In genomic region chr3:52062499-52062898, GRCh38 we compare ENCODE assay signal across 9 cellular contexts. TPM values are rescaled to one million over a fixed set of nuclear protein-coding genes. Genes with fewer than 3 reads are reported as not detected.
DNase-seq lines count a peak whose midpoint lies in the region; ATAC-seq and TF ChIP-seq lines count a peak whose summit lies in the region.
"Had no signal": no experiment of that assay in that cellular context is flagged by ENCODE, and none has a peak within 500 bp of the region (broad histone marks: within the 10 kb centered on the region; RNA-seq: fewer than 3 reads in every experiment).

No MANE protein-coding gene starts in this region.

- CTCF ChIA-PET in Panc1 (lab: Charles Lee) = no interaction called here

- no peak for TF ChIP-seq CTCF in Panc1 (IDR thresholded peaks at IDR 0.05)
- TF ChIP-seq CTCF in fibroblast of mammary gland (conservative IDR thresholded peaks at IDR 0.05; ENCODE audit: control insufficient read depth, insufficient read depth, low read depth, low read length) = no peak

- no peaks in the 10 kb centered on the region; the same call in 1 of the 2 replicates for H3K4me1 ChIP-seq in Panc1 (ENCODE audit: control insufficient read depth, insufficient read depth, low read length)

- POLR2A ChIA-PET in Panc1 (lab: Charles Lee) = no interaction called here

- ATAC-seq in GM19438 (IDR thresholded peaks at IDR 0.05; ENCODE audit: low read depth, unreplicated experiment) (peak; percentile 44), Panc1 (peak; percentile 67; the same call in 1 of the 2 replicates), GM19324 (IDR thresholded peaks at IDR 0.05; ENCODE audit: low FRiP score, unreplicated experiment) (no peak)

- intact Hi-C loops in Panc1 (cut with micrococcal nuclease; ENCODE audit: unreplicated experiment) = no loop called here

- BruUV-seq in Panc1 (replicated peaks; lab: Mats Ljungman, UMichigan) = no TSS peak

- no peaks in the 10 kb centered on the region for H3K36me3 ChIP-seq in Panc1 (ENCODE audit: control insufficient read depth, insufficient read depth, low read length)

- no peaks in the 10 kb centered on the region for H3K27me3 ChIP-seq in Panc1 (ENCODE audit: control insufficient read depth, insufficient read depth, low read length)

- H3K9me3 ChIP-seq in Panc1 (ENCODE audit: control insufficient read depth, insufficient read depth, low read depth, low read length) = no peaks in the 10 kb centered on the region

- DNase-seq in 8988T (peak; percentile 89), Panc1 (ENCODE audit: low read depth, low spot score) (no peak), fibroblast of mammary gland (ENCODE audit: low read depth) (peak; percentile 94), Ammon's horn (ENCODE audit: low spot score) (no peak), NCI-H2029 treated with DMSO at 0.1 percent for 48 hours (lab: John Stamatoyannopoulos, UW) (no peak)
- no peak for DNase-seq in stimulated activated naive CD4-positive, alpha-beta T cell treated with Interleukin-2 at 50 U/mL for 16 hours (lab: John Stamatoyannopoulos, UW)
- DNase-seq: DMS79 had no signal

- in situ Hi-C loops in Panc1 (cut with HindIII; ENCODE audit: low pct_unique_long_range_greater_than_20kb, low sequenced_read_pairs) = no loop called here

- H3K27ac ChIP-seq in Panc1 (ENCODE audit: low read length) = no peak overlapping the region

- H3K4me3 ChIP-seq in Panc1 (ENCODE audit: low read depth in 2 of 2, low read length in 2 of 2) (no peak overlapping the region), fibroblast of mammary gland (ENCODE audit: control insufficient read depth, low read depth, low read length) (no peak overlapping the region)

RNA-seq across cellular contexts. Expression of gene DUSP7, which starts 6.1 kb away (rescaled TPM):
- total RNA-seq in Panc1 (2021; ENCODE audit: unreplicated experiment) = 13.1 TPM
- polyA plus RNA-seq in Panc1 (2012; ENCODE audit: insufficient read length) = 8.9 TPM

Comparison
In these comparisons a context has a peak if more than half of its experiments do, and no peak if none do; other contexts are left out.
1. DNase-seq: peak in 8988T (single experiment) and fibroblast of mammary gland (single experiment); none in Panc1 (single experiment), Ammon's horn (single experiment), stimulated activated naive CD4-positive, alpha-beta T cell treated with Interleukin-2 at 50 U/mL for 16 hours (single experiment) and NCI-H2029 treated with DMSO at 0.1 percent for 48 hours (single experiment).